ENCODE assay signal across 28 cellular contexts in genomic region chr13:105063676-105064075, GRCh38.
DNase-seq lines count a peak whose midpoint lies in the region; ATAC-seq and TF ChIP-seq lines count a peak whose summit lies in the region.
"Had no signal": no experiment of that assay in that cellular context is flagged by ENCODE, and none has a peak within 500 bp of the region (broad histone marks: within the 10 kb centered on the region; RNA-seq: fewer than 3 reads in every experiment).

No MANE protein-coding gene starts in this region.

- H3K79me2 ChIP-seq in PC-3 (ENCODE audit: low read length): no peaks in the 10 kb centered on the region

- 84 to 93% (median 90%) methylated on average over 5 of the region's 5 CpGs for WGBS in spleen, 5 donors

- ATAC-seq in PC-3 (no peak), HG03135 (IDR thresholded peaks at IDR 0.05; ENCODE audit: unreplicated experiment) (no peak)

- H3K4me3 ChIP-seq in PC-3 (ENCODE audit: low read length): no peak overlapping the region
- no peak overlapping the region for H3K4me3 ChIP-seq in spleen
- H3K4me3 ChIP-seq: BLaER1 treated with 17β-estradiol and CSF1 and Interleukin-3, amounts not matched to agents 10 nM and 100 nM; PC-9; SJSA1 had no signal

- no peak for TF ChIP-seq POLR2A in spleen (IDR thresholded peaks at IDR 0.05)

- no peak for TF ChIP-seq CTCF in PC-3 (conservative IDR thresholded peaks at IDR 0.05; ENCODE audit: low read depth, low read length)
- TF ChIP-seq CTCF in spleen (IDR thresholded peaks at IDR 0.05 in 8 of 11, conservative IDR thresholded peaks at IDR 0.05 in 3 of 11): no peak

- no peaks in the 10 kb centered on the region for H4K20me1 ChIP-seq in PC-3 (ENCODE audit: low read length)
- H4K20me1 ChIP-seq: BLaER1 treated with 17β-estradiol and CSF1 and Interleukin-3, amounts not matched to agents 10 nM and 100 nM had no signal

- H3K27me3 ChIP-seq in PC-3 (ENCODE audit: low read length): no peaks in the 10 kb centered on the region
- H3K27me3 ChIP-seq in spleen (replicated peaks in 1 of 7): no peaks in the 10 kb centered on the region
- H3K27me3 ChIP-seq: BLaER1 treated with 17β-estradiol and CSF1 and Interleukin-3, amounts not matched to agents 10 nM and 100 nM; SJSA1 had no signal

- intact Hi-C loops in PC-3 (cut with micrococcal nuclease) (loop anchor here (10.0 kb wide), 1 partner anchor 289 kb away; no protein-coding TSS in a partner anchor), spleen (cut with DNase I; ENCODE audit: low total_unique reads) (no loop called here)

- H3K4me2 ChIP-seq in PC-3 (ENCODE audit: low read length): no peak overlapping the region
- H3K4me2 ChIP-seq: BLaER1 treated with 17β-estradiol and CSF1 and Interleukin-3, amounts not matched to agents 10 nM and 100 nM; PC-9 had no signal

- H3K27ac ChIP-seq in PC-3 (ENCODE audit: low read length): no peak overlapping the region
- no peak overlapping the region for H3K27ac ChIP-seq in spleen
- H3K27ac ChIP-seq: 22Rv1; BLaER1 treated with 17β-estradiol and CSF1 and Interleukin-3, amounts not matched to agents 10 nM and 100 nM; PC-9; SJSA1 had no signal

- H3K9me3 ChIP-seq in PC-3 (ENCODE audit: low read length) (no peaks in the 10 kb centered on the region), spleen (peaks cover 0 to 11% (median 0%) of the 10 kb centered on the region in 8 donors)
- H3K9me3 ChIP-seq: BLaER1 treated with 17β-estradiol and CSF1 and Interleukin-3, amounts not matched to agents 10 nM and 100 nM; SJSA1 had no signal

- H2AFZ ChIP-seq in PC-3 (ENCODE audit: low read length): no peak overlapping the region
- H2AFZ ChIP-seq: PC-9 had no signal

- BruUV-seq in PC-3 (replicated peaks; lab: Mats Ljungman, UMichigan): no TSS peak

- DNase-seq in NCI-H82 (lab: John Stamatoyannopoulos, UW) (peak; percentile 26), NCI-H82 treated with DMSO at 0.1 percent for 48 hours (lab: John Stamatoyannopoulos, UW; ENCODE audit: unreplicated experiment) (no peak), PC-3 (peak; percentile 3), dermis blood vessel endothelial cell (peak; percentile 30), spleen (no peak), NCI-H1436 treated with DMSO at 0.1 percent for 48 hours (lab: John Stamatoyannopoulos, UW) (no peak)
- no peak for DNase-seq in activated CD4-positive, alpha-beta T cell treated with anti-CD3 and anti-CD28 coated beads for 4 hours
- DNase-seq: ACHN; AML-193; CD4-positive, alpha-beta T cell; DMS53; GF-D8; KG1; NCI-H1048; NCI-H1417; NCI-H1694 treated with DMSO at 0.1 percent for 48 hours; NCI-H2081 treated with DMSO at 0.1 percent for 48 hours; NCI-H345; NCI-H510A treated with DMSO at 0.1 percent for 48 hours; NCI-H748 treated with DMSO at 0.1 percent for 48 hours; NK-92 treated with Interleukin-12 subunit alpha and Interleukin-12 subunit beta, amount 100 ng/mL, for 24 hours; PC-9; Right ventricle myocardium superior; RPMI8226 had no signal

- no peaks in the 10 kb centered on the region for H3F3A ChIP-seq in PC-3 (ENCODE audit: low read length, unreplicated experiment)

- H3K36me3 ChIP-seq in PC-3 (ENCODE audit: low read depth, low read length) (no peaks in the 10 kb centered on the region), spleen (no peaks in the 10 kb centered on the region)
- H3K36me3 ChIP-seq: BLaER1 treated with 17β-estradiol and CSF1 and Interleukin-3, amounts not matched to agents 10 nM and 100 nM; SJSA1 had no signal

- no peaks in the 10 kb centered on the region for H3K9me2 ChIP-seq in PC-3 (replicated peaks; ENCODE audit: low read length)

- POLR2A ChIA-PET in PC-3 (lab: Charles Lee; ENCODE audit: unreplicated experiment): no interaction called here

- CTCF ChIA-PET in PC-3 (lab: Charles Lee): no interaction called here

- H3K9ac ChIP-seq in PC-3 (ENCODE audit: low read length): no peak overlapping the region
- H3K9ac ChIP-seq: BLaER1 treated with 17β-estradiol and CSF1 and Interleukin-3, amounts not matched to agents 10 nM and 100 nM had no signal

- H3K4me1 ChIP-seq in PC-3 (ENCODE audit: insufficient read depth, low read length) (0 out of 2 replicates have a peak, but pooled peaks cover under 1% of the 10 kb centered on the region), spleen (no peaks in the 10 kb centered on the region)
- H3K4me1 ChIP-seq: BLaER1 treated with 17β-estradiol and CSF1 and Interleukin-3, amounts not matched to agents 10 nM and 100 nM; SJSA1 had no signal

Comparison
In these comparisons a context has a peak if more than half of its experiments do, and no peak if none do; other contexts are left out.
1. DNase-seq: peak in NCI-H82 (single experiment), PC-3 (single experiment) and dermis blood vessel endothelial cell (single experiment); none in NCI-H82 treated with DMSO at 0.1 percent for 48 hours (single experiment), activated CD4-positive, alpha-beta T cell treated with anti-CD3 and anti-CD28 coated beads for 4 hours (0 of 2), spleen (single experiment) and NCI-H1436 treated with DMSO at 0.1 percent for 48 hours (single experiment).